10 cellular contexts compared by ENCODE assay signal in the genomic region with DNA sequence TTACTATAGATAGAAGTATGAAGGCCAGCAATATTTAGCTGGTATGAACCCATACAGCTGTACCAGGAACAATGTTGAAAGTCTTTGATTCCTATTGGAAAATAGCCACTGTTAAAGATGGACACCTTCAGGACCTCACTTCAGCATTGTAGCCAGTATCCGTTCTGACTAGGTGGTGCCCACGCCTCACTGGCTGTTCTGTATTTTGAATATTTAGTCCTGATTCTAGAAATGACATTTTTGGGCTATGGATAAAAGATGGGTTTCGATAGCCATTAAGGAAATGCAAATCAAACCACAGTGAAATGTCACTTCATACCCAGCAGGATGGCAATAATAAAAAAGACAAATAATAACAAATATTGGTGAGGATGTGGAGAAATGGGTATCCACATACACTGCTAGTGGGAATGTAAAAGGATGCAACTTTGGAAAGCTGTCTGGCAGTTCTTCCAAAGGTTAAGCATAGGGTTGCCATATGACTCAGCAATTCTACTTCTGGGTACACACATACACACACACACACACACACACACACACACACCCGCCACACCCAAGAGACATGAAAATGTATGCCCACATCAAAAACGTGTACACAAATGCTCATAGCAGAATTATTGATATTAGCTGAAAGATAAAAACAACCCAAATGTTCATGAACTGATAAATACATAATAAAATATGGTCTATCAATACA. TPM values are rescaled to one million over a fixed set of nuclear protein-coding genes. Genes with fewer than 3 reads are reported as not detected.
DNase-seq lines count a peak whose midpoint lies in the region; ATAC-seq and TF ChIP-seq lines count a peak whose summit lies in the region.
"Had no signal": no experiment of that assay in that cellular context is flagged by ENCODE, and none has a peak within 500 bp of the region (broad histone marks: within the 10 kb centered on the region; RNA-seq: fewer than 3 reads in every experiment).

No MANE protein-coding gene starts in this region.

- intact Hi-C loops in mammary epithelial cell (cut with micrococcal nuclease), result loop anchor here (10.0 kb wide), 1 partner anchor 247 kb away; the partner anchor contains the start of gene SF3B5

- H3K27me3 ChIP-seq in mammary epithelial cell (ENCODE audit: insufficient read depth, low read length), result no peaks in the 10 kb centered on the region
- H3K27me3 ChIP-seq: SJSA1 had no signal

- 87% methylated on average over 5 of the region's 5 CpGs for WGBS in mammary epithelial cell (ENCODE audit: low coverage, missing lambda C conversion rate)

- no peak overlapping the region for H3K4me2 ChIP-seq in mammary epithelial cell (ENCODE audit: insufficient read depth, low read depth, low read length)

- CTCF ChIA-PET in mammary epithelial cell (lab: Charles Lee; ENCODE audit: low non-redundant PET), result interaction anchor here (0.6 kb wide), 1 partner anchor 50 kb away, joined by 3 read pairs; no protein-coding TSS in a partner anchor

- peaks cover 55% of the 10 kb centered on the region for H3K79me2 ChIP-seq in mammary epithelial cell (ENCODE audit: insufficient read depth, low read length)

- H3K9ac ChIP-seq in mammary epithelial cell (ENCODE audit: insufficient read depth, low read length), result no peak overlapping the region

- DNase-seq in mammary epithelial cell, result no peak
- DNase-seq in stimulated activated naive B cell treated with anti-CD40 and anti-IgM and Interleukin-4, amounts not matched to agents 10 μg/mL and 1 μg/mL and 100 μg/mL, for 72 hours, result no peak
- no peak for DNase-seq in activated T-cell treated with anti-CD3 and anti-CD28 coated beads, Interleukin-2, amount 50 U/mL, for 48 hours
- DNase-seq: NCI-H1105 treated with DMSO at 0.1 percent for 48 hours, psoas muscle had no signal

- H2AFZ ChIP-seq in mammary epithelial cell (ENCODE audit: low read depth, low read length), result no peak overlapping the region

- no peaks in the 10 kb centered on the region for H3K9me3 Mint-ChIP-seq in stimulated activated naive B cell treated with anti-CD40 and anti-IgM and Interleukin-4, amounts not matched to agents 10 μg/mL and 1 μg/mL and 100 μg/mL, for 72 hours

- H3K4me1 Mint-ChIP-seq in stimulated activated naive B cell treated with anti-CD40 and anti-IgM and Interleukin-4, amounts not matched to agents 10 μg/mL and 1 μg/mL and 100 μg/mL, for 72 hours, result peaks cover 62 to 87% of the 10 kb centered on the region in 2 donors

- H3K9me3 ChIP-seq in mammary epithelial cell (replicated peaks; ENCODE audit: insufficient read depth, low read length), result no peaks in the 10 kb centered on the region
- H3K9me3 ChIP-seq: psoas muscle, SJSA1 had no signal

- no peaks in the 10 kb centered on the region for H4K20me1 ChIP-seq in mammary epithelial cell (ENCODE audit: insufficient read depth, low read length)

- ATAC-seq in GM19397 (IDR thresholded peaks at IDR 0.05; ENCODE audit: unreplicated experiment), result peak; percentile 35
- peak; percentile 37 for ATAC-seq in HG03097 (IDR thresholded peaks at IDR 0.05; ENCODE audit: low FRiP score, unreplicated experiment)
- peak; percentile 41 to 53 for ATAC-seq in stimulated activated naive B cell treated with anti-CD40 and anti-IgM and Interleukin-4, amounts not matched to agents 10 μg/mL and 1 μg/mL and 100 μg/mL, for 72 hours (replicated peaks)
- no peak for ATAC-seq in GM21528 (IDR thresholded peaks at IDR 0.05; ENCODE audit: low FRiP score, unreplicated experiment)
- ATAC-seq in GM18907 (IDR thresholded peaks at IDR 0.05; ENCODE audit: unreplicated experiment), result no peak

- H3K27ac ChIP-seq in mammary epithelial cell (ENCODE audit: insufficient read depth, low read depth, low read length), result peak overlapping the region; percentile 24
- H3K27ac ChIP-seq: psoas muscle, SJSA1 had no signal

- no peak for TF ChIP-seq CTCF in mammary epithelial cell (conservative IDR thresholded peaks at IDR 0.05 in 1 of 2, IDR thresholded peaks at IDR 0.05 in 1 of 2; ENCODE audit: extremely low read depth in 1 of 2, insufficient read depth in 1 of 2, low read depth in 1 of 2, low read length in 2 of 2)

- no TSS peak for BruUV-seq in mammary epithelial cell (replicated peaks; lab: Mats Ljungman, UMichigan)

- dilution Hi-C loops in mammary epithelial cell (cut with HindIII; ENCODE audit: low sequenced_read_pairs), result no loop called here

- peak overlapping the region; percentile 71 for H3K27ac Mint-ChIP-seq in stimulated activated naive B cell treated with anti-CD40 and anti-IgM and Interleukin-4, amounts not matched to agents 10 μg/mL and 1 μg/mL and 100 μg/mL, for 72 hours

- H3K36me3 ChIP-seq in mammary epithelial cell (ENCODE audit: insufficient read depth, low read length), result no peaks in the 10 kb centered on the region

- peaks cover 47% of the 10 kb centered on the region for H3K4me1 ChIP-seq in mammary epithelial cell (ENCODE audit: insufficient read depth, low read length)

- H3K36me3 Mint-ChIP-seq in stimulated activated naive B cell treated with anti-CD40 and anti-IgM and Interleukin-4, amounts not matched to agents 10 μg/mL and 1 μg/mL and 100 μg/mL, for 72 hours, result peaks cover 2 to 5% of the 10 kb centered on the region in 2 donors

- in situ Hi-C loops in mammary epithelial cell (cut with MboI; ENCODE audit: low sequenced_read_pairs in 2 of 2), result no loop called here

- no peak overlapping the region for H3K4me3 ChIP-seq in mammary epithelial cell (replicated peaks in 1 of 3; ENCODE audit: insufficient read depth in 1 of 3, low read depth in 2 of 3, low read length in 3 of 3)
- H3K4me3 ChIP-seq: psoas muscle, SJSA1 had no signal

- peak overlapping the region; percentile 35 to 60 for H3K4me3 Mint-ChIP-seq in stimulated activated naive B cell treated with anti-CD40 and anti-IgM and Interleukin-4, amounts not matched to agents 10 μg/mL and 1 μg/mL and 100 μg/mL, for 72 hours

- no peaks in the 10 kb centered on the region for H3K27me3 Mint-ChIP-seq in stimulated activated naive B cell treated with anti-CD40 and anti-IgM and Interleukin-4, amounts not matched to agents 10 μg/mL and 1 μg/mL and 100 μg/mL, for 72 hours

RNA-seq across cellular contexts. Expression of gene UTRN, which starts 56.8 kb away (rescaled TPM):
- total RNA-seq in mammary epithelial cell, result 10 to 100 TPM; 36.8 to 44.9 TPM
- polyA plus RNA-seq in mammary epithelial cell, result 10.0 TPM
- polyA minus RNA-seq in mammary epithelial cell, result 72.3 TPM

Comparison
In these comparisons a context has a peak if more than half of its experiments do, and no peak if none do; other contexts are left out.
1. ATAC-seq: peak in GM19397 (single experiment), HG03097 (single experiment) and stimulated activated naive B cell treated with anti-CD40 and anti-IgM and Interleukin-4, amounts not matched to agents 10 μg/mL and 1 μg/mL and 100 μg/mL, for 72 hours (2 of 2); none in GM21528 (single experiment) and GM18907 (single experiment).